Comparison of ENCODE assay signal across 32 cellular contexts in genomic region chr14:24995016-24995415, GRCh38. TPM values are rescaled to one million over a fixed set of nuclear protein-coding genes. Genes with fewer than 3 reads are reported as not detected.
"Had no signal": no experiment of that assay in that cellular context is flagged by ENCODE, and none has a peak within 500 bp of the region (broad histone marks: within the 10 kb centered on the region; RNA-seq: fewer than 3 reads in every experiment).

No MANE protein-coding gene starts in this region.

- DNase-seq: activated effector memory CD4-positive, alpha-beta T cell treated with anti-CD3 and anti-CD28 coated beads, Interleukin-2, amount 50 U/mL, for 16 hours; activated effector memory CD4-positive, alpha-beta T cell treated with Interleukin-2 at 50 U/mL for 16 hours; activated gamma-delta T cell; activated gamma-delta T cell treated with Interleukin-2 at 50 U/mL for 16 hours; activated naive CD4-positive, alpha-beta T cell; activated naive CD4-positive, alpha-beta T cell treated with anti-CD3 and anti-CD28 coated beads for 36 hours; activated naive CD4-positive, alpha-beta T cell treated with anti-CD3 and anti-CD28 coated beads, Interleukin-2, amount 10 ng/mL, durations not matched to agents 7 days and 5 days; activated naive CD4-positive, alpha-beta T cell treated with anti-CD3 and anti-CD28 coated beads, Interleukin-2, amount 50 U/mL, for 16 hours; activated naive CD4-positive, alpha-beta T cell treated with Interleukin-2 at 50 U/mL for 16 hours; activated naive CD8-positive, alpha-beta T cell treated with anti-CD3 and anti-CD28 coated beads for 36 hours; activated naive CD8-positive, alpha-beta T cell treated with anti-CD3 and anti-CD28 coated beads, Interleukin-2, amount 10 ng/mL, durations not matched to agents 7 days and 5 days; activated naive CD8-positive, alpha-beta T cell treated with anti-CD3 and anti-CD28 coated beads, Interleukin-2, amount 50 U/mL, for 24 hours; activated T-cell treated with anti-CD3 and anti-CD28 coated beads, Interleukin-2, amount 50 U/mL, for 1 hour; activated T-cell treated with anti-CD3 and anti-CD28 coated beads, Interleukin-2, amount 50 U/mL, for 24 hours; activated T-cell treated with anti-CD3 and anti-CD28 coated beads, Interleukin-2, amount 50 U/mL, for 4 hours; activated T-cell treated with anti-CD3 and anti-CD28 coated beads, Interleukin-2, amount 50 U/mL, for 48 hours; activated T-cell treated with anti-CD3 and anti-CD28 coated beads, Interleukin-2, amount 50 U/mL, for 72 hours; adrenal gland; amniotic stem cell; amygdala; anterior cingulate cortex; aorta; body of pancreas; brain microvascular endothelial cell; caudate nucleus; central memory CD4-positive, alpha-beta T cell; cerebellar nuclear complex had no signal

- ATAC-seq: activated naive CD4-positive, alpha-beta T cell treated with anti-CD3 and anti-CD28 coated beads, Interleukin-2, amount 50 U/mL, for 72 hours; activated naive CD8-positive, alpha-beta T cell treated with anti-CD3 and anti-CD28 coated beads, Interleukin-2, amount 50 U/mL, for 24 hours; activated T-cell treated with anti-CD3 and anti-CD28 coated beads, Interleukin-2, amount 50 U/mL, for 4 hours; activated T-cell treated with anti-CD3 and anti-CD28 coated beads, Interleukin-2, amount 50 U/mL, for 72 hours; activated T-helper 17 cell treated with anti-CD3 and anti-CD28 coated beads, Interleukin-2, amount 50 U/mL, for 72 hours; body of pancreas had no signal

RNA-seq across cellular contexts. Expression of gene STXBP6, which starts 54.9 kb away (rescaled TPM):
- total RNA-seq: activated naive CD4-positive, alpha-beta T cell treated with anti-CD3 and anti-CD28 coated beads for 36 hours; activated naive CD8-positive, alpha-beta T cell treated with anti-CD3 and anti-CD28 coated beads for 36 hours; activated naive CD8-positive, alpha-beta T cell treated with anti-CD3 and anti-CD28 coated beads, Interleukin-2, amount 10 ng/mL, durations not matched to agents 7 days and 5 days; activated T-cell treated with anti-CD3 and anti-CD28 coated beads, Interleukin-2, amount 50 U/mL, for 72 hours; activated T-helper 1 cell treated with anti-CD3 and anti-CD28 coated beads, Interleukin-12 subunit alpha, Interleukin-12 subunit beta, Interleukin-2, Interleukin-4 antibody, amounts not matched to agents 30 ng/mL and 10 ng/mL and 1 ng/mL, durations not matched to agents 14 hours and 24 hours and 36 hours; activated T-helper 17 cell treated with anti-CD3 and anti-CD28 coated beads, Interleukin-2, amount 50 U/mL, for 72 hours; activated T-helper 2 cell treated with anti-CD3 and anti-CD28 coated beads, Interferon-gamma antibody, Interleukin-2, Interleukin-4, amounts not matched to agents 10 μg/mL and 5 μg/mL and 100 μg/mL, durations not matched to agents 14 hours and 24 hours and 36 hours; bronchial epithelial cell had no signal
